Comparison of ENCODE assay signal across 28 cellular contexts in the genomic region with DNA sequence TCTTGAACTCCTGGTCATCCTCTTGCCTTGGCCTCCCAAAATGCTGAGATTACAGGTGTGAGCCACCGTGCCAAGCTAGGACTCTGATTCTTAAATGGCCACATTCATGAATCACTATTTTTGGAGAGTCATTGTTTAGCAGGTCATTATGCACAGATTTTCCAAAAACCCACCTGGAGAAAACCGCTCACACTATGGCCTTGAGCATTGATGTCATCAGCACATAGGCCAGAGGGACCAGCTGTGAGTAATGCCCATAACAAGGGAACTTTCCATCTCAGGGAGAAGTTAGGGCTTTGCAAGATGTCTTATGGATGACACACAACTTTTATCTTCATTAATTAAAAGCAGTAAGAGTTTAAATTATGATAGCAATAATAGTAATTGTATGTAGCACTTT.
DNase-seq lines count a peak whose midpoint lies in the region; ATAC-seq and TF ChIP-seq lines count a peak whose summit lies in the region.
"Had no signal": no experiment of that assay in that cellular context is flagged by ENCODE, and none has a peak within 500 bp of the region (broad histone marks: within the 10 kb centered on the region; RNA-seq: fewer than 3 reads in every experiment).

No MANE protein-coding gene starts in this region.

- DNase-seq in EL (peak; percentile 8), RPMI7951 (ENCODE audit: low read depth) (peak; percentile 35), epithelial cell of esophagus (ENCODE audit: low read depth) (peak; percentile 77), skeletal muscle cell (ENCODE audit: low read depth) (peak; percentile 31), dermis blood vessel endothelial cell (no peak)
- DNase-seq: activated CD4-positive, alpha-beta T cell treated with anti-CD3 and anti-CD28 coated beads, Interleukin-2, amount 50 U/mL, for 1 hour; activated CD8-positive, alpha-beta memory T cell treated with anti-CD3 and anti-CD28 coated beads, Interleukin-2, amount 10 ng/mL, durations not matched to agents 7 days and 5 days; activated naive CD4-positive, alpha-beta T cell treated with anti-CD3 and anti-CD28 coated beads for 36 hours; activated T-cell treated with anti-CD3 and anti-CD28 coated beads, Interleukin-2, amount 50 U/mL, for 48 hours; amygdala; caudate nucleus; DMS79; endodermal cell; esophagus squamous epithelium; Karpas-422; midbrain; MV-4-11; naive thymus-derived CD8-positive, alpha-beta T cell; NCI-H1694; NCI-H2171; NCI-H510A; nucleus accumbens; SIG-M5; stimulated activated CD4-positive, alpha-beta T cell treated with anti-CD3 and anti-CD28 coated beads, Interleukin-2, amount 100 ng/mL, for 24 hours; SW 1271; T-helper 9 cell had no signal

- H3K4me3 ChIP-seq in epithelial cell of esophagus (ENCODE audit: low read length) (no peak overlapping the region), skeletal muscle cell (ENCODE audit: low read depth, low read length) (no peak overlapping the region)
- H3K4me3 ChIP-seq: esophagus squamous epithelium had no signal

- no peak for TF ChIP-seq CTCF in epithelial cell of esophagus (IDR thresholded peaks at IDR 0.05; ENCODE audit: insufficient read depth, low read depth, low read length, missing control alignments)

- ATAC-seq in GM21526 (IDR thresholded peaks at IDR 0.05; ENCODE audit: low FRiP score, unreplicated experiment) (no peak), GM19455 (IDR thresholded peaks at IDR 0.05; ENCODE audit: unreplicated experiment) (no peak)
- ATAC-seq: activated CD8-positive, alpha-beta memory T cell treated with anti-CD3 and anti-CD28 coated beads, Interleukin-2, amount 10 ng/mL, durations not matched to agents 7 days and 5 days; naive thymus-derived CD8-positive, alpha-beta T cell had no signal
